In the genomic region with DNA sequence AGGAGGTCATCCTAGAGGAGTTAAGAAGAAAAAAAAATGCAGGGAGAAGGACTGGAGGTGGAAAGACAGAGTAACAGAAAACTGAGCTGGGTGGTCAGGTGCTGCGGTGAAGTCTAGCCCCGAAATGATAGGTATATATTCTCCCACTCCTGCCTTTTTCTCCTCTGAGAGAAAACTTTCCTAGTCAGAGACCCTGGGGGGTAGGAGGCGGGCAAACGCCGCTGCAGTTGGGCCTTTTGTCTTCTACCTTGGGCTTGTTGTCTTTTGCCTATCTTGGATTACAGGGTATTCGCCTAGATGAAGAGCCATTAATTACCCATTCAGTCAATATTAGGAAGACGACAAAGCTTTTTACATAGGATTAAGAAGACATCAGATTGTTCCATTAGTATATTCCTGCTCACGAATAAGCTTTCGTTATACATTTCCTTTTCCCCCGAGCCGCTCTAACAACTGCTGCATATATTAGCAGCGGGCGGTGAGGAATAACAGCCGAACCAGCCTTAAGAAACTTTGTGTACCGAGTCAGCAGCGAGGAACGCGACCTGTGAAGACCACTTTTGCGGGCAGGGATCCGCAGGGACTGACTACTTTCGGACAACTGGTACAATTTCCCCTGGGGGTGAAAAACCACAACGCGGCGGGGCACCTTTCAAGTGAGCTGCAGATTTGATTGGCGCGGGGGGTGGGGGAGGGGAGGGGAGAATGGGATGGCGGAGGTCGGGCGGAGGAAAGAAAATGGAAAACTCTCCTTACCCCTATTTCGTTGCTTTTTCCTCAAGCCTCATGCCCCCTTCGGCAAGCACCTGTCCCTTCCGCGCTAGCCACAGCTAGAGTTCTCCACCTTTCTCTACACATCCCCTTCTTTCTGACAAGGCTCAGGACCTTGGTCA, we compare ENCODE assay signal across 20 cellular contexts. TPM values are rescaled to one million over a fixed set of nuclear protein-coding genes. Genes with fewer than 3 reads are reported as not detected.
A peak's percentile ranks its signal among the peaks of the same experiment; 100 is the strongest.
DNase-seq lines count a peak whose midpoint lies in the region; ATAC-seq and TF ChIP-seq lines count a peak whose summit lies in the region.
"Had no signal": no experiment of that assay in that cellular context is flagged by ENCODE, and none has a peak within 500 bp of the region (broad histone marks: within the 10 kb centered on the region; RNA-seq: fewer than 3 reads in every experiment).

No MANE protein-coding gene starts in this region.

- H3K9me3 ChIP-seq in endodermal cell (ENCODE audit: control insufficient read depth, low read length) (no peaks in the 10 kb centered on the region), testis (no peaks in the 10 kb centered on the region), GM23248 (ENCODE audit: low read depth) (no peaks in the 10 kb centered on the region)
- H3K9me3 ChIP-seq: gastroesophageal sphincter had no signal

- in situ Hi-C loops in GM23248 (cut with MboI), result no loop called here

- H3K9ac ChIP-seq in endodermal cell (ENCODE audit: extremely low read depth, low read length, poor library complexity, severe bottlenecking) (no peak overlapping the region), mesendoderm (ENCODE audit: low read length) (peak overlapping the region; percentile 16), GM23248 (no peak overlapping the region)
- H3K9ac ChIP-seq: parathyroid adenoma had no signal

- no peak overlapping the region for H2BK120ac ChIP-seq in mesendoderm (ENCODE audit: low read depth, low read length)

- no peaks in the 10 kb centered on the region for H3K9me2 ChIP-seq in GM23248 (ENCODE audit: insufficient read depth)

- no peaks in the 10 kb centered on the region for H3K36me3 ChIP-seq in endodermal cell (ENCODE audit: control insufficient read depth, insufficient read depth, low read length)
- no peaks in the 10 kb centered on the region for H3K36me3 ChIP-seq in mesendoderm (ENCODE audit: control insufficient read depth, insufficient read depth, low read length)
- no peaks in the 10 kb centered on the region for H3K36me3 ChIP-seq in testis (ENCODE audit: low read depth, missing control alignments)
- H3K36me3 ChIP-seq in GM23248 (ENCODE audit: low read depth), result no peaks in the 10 kb centered on the region
- H3K36me3 ChIP-seq: gastroesophageal sphincter had no signal

- H3K4me3 Mint-ChIP-seq in activated naive CD8-positive, alpha-beta T cell, result peak overlapping the region; percentile 4
- H3K4me3 Mint-ChIP-seq in activated naive CD8-positive, alpha-beta T cell treated with anti-CD3 and anti-CD28 coated beads, Interleukin-2, amount 50 U/mL, for 24 hours, result no peak overlapping the region
- H3K4me3 Mint-ChIP-seq in endodermal cell (peak overlapping the region; percentile 56), chondrocyte (ENCODE audit: unreplicated experiment) (no peak overlapping the region)
- H3K4me3 Mint-ChIP-seq: activated CD4-positive, alpha-beta T cell treated with anti-CD3 and anti-CD28 coated beads for 36 hours; stimulated activated naive CD8-positive, alpha-beta T cell treated with anti-CD3 and anti-CD28 coated beads, Interleukin-15, amount 100 ng/mL, for 72 hours had no signal

- peaks cover 74% of the 10 kb centered on the region for H3K27me3 Mint-ChIP-seq in activated naive CD8-positive, alpha-beta T cell
- peaks cover 87% of the 10 kb centered on the region for H3K27me3 Mint-ChIP-seq in activated naive CD8-positive, alpha-beta T cell treated with anti-CD3 and anti-CD28 coated beads, Interleukin-2, amount 50 U/mL, for 24 hours
- H3K27me3 Mint-ChIP-seq in endodermal cell (ENCODE audit: insufficient read depth) (peaks cover 93% of the 10 kb centered on the region), chondrocyte (ENCODE audit: low read depth) (peaks cover 92% of the 10 kb centered on the region)

- H3K27me3 ChIP-seq in endodermal cell (ENCODE audit: control insufficient read depth, insufficient read depth, low read length, poor library complexity, severe bottlenecking) (peaks cover 80% of the 10 kb centered on the region), mesendoderm (ENCODE audit: insufficient read depth, low read length, poor library complexity) (peaks cover 35% of the 10 kb centered on the region), testis (no peaks in the 10 kb centered on the region), GM23248 (replicated peaks; ENCODE audit: insufficient read depth) (no peaks in the 10 kb centered on the region)

- no peak overlapping the region for H2BK15ac ChIP-seq in mesendoderm (replicated peaks; ENCODE audit: low read depth)

- H3K27ac ChIP-seq in endodermal cell (ENCODE audit: low read depth, low read length) (no peak overlapping the region), mesendoderm (ENCODE audit: low read depth, low read length) (no peak overlapping the region), testis (no peak overlapping the region), GM23248 (no peak overlapping the region)
- H3K27ac ChIP-seq: epithelial cell of prostate, gastroesophageal sphincter, parathyroid adenoma had no signal

- H4K8ac ChIP-seq in mesendoderm (ENCODE audit: low read depth, low read length), result no peak overlapping the region

- intact Hi-C loops in testis (cut with DNase I; ENCODE audit: low total_unique reads), result no loop called here

- H3K4ac ChIP-seq in mesendoderm (ENCODE audit: low read depth, low read length), result no peak overlapping the region

- H3K79me1 ChIP-seq in mesendoderm (ENCODE audit: low read length), result no peaks in the 10 kb centered on the region

- 0% methylated on average over 10 to 28 of the region's 33 CpGs for WGBS in endodermal cell (ENCODE audit: insufficient coverage in 1 of 2, insufficient read length in 1 of 2), 2 experiments
- WGBS in mesendoderm (ENCODE audit: extremely low coverage, insufficient coverage, low lambda C conversion rate), result no CpG with 5 or more reads among the region's 33 CpGs
- 4 to 8% methylated on average over 33 of the region's 33 CpGs for WGBS in testis, 2 donors
- WGBS in GM23248 (ENCODE audit: low coverage in 1 of 2, low lambda C conversion rate in 2 of 2, missing lambda C conversion rate in 2 of 2), 2 experiments, result 92 to 95% methylated on average over 26 to 33 of the region's 33 CpGs

- H3K79me2 ChIP-seq in mesendoderm (ENCODE audit: control insufficient read depth, insufficient read depth, low read length) (no peaks in the 10 kb centered on the region), GM23248 (ENCODE audit: insufficient read depth) (no peaks in the 10 kb centered on the region)
- H3K79me2 ChIP-seq: parathyroid adenoma had no signal

- H3K4me3 ChIP-seq in endodermal cell (ENCODE audit: low read length) (peak overlapping the region; percentile 80), mesendoderm (ENCODE audit: low read length) (no peak overlapping the region), testis (peak overlapping the region; percentile 22 to 52), GM23248 (no peak overlapping the region)
- H3K4me3 ChIP-seq: gastroesophageal sphincter had no signal

- no peak overlapping the region for H4K5ac ChIP-seq in mesendoderm (ENCODE audit: low read length)

- H4K20me1 ChIP-seq in GM23248 (ENCODE audit: insufficient read depth), result no peaks in the 10 kb centered on the region

- H3K27ac Mint-ChIP-seq in activated naive CD8-positive, alpha-beta T cell, result peak overlapping the region; percentile 25
- no peak overlapping the region for H3K27ac Mint-ChIP-seq in activated naive CD8-positive, alpha-beta T cell treated with anti-CD3 and anti-CD28 coated beads, Interleukin-2, amount 50 U/mL, for 24 hours
- H3K27ac Mint-ChIP-seq in endodermal cell (peak overlapping the region; percentile 15), chondrocyte (ENCODE audit: unreplicated experiment) (no peak overlapping the region)
- H3K27ac Mint-ChIP-seq: activated CD4-positive, alpha-beta T cell treated with anti-CD3 and anti-CD28 coated beads for 36 hours; stimulated activated naive CD8-positive, alpha-beta T cell treated with anti-CD3 and anti-CD28 coated beads, Interleukin-15, amount 100 ng/mL, for 72 hours had no signal

- H3K4me1 Mint-ChIP-seq in activated naive CD8-positive, alpha-beta T cell (ENCODE audit: low read depth), result peaks cover 32% of the 10 kb centered on the region
- peaks cover 18% of the 10 kb centered on the region for H3K4me1 Mint-ChIP-seq in activated naive CD8-positive, alpha-beta T cell treated with anti-CD3 and anti-CD28 coated beads, Interleukin-2, amount 50 U/mL, for 24 hours
- H3K4me1 Mint-ChIP-seq in endodermal cell (peaks cover 72% of the 10 kb centered on the region), chondrocyte (ENCODE audit: low read depth) (peaks cover 18% of the 10 kb centered on the region)

- peak overlapping the region; percentile 25 for H3K56ac ChIP-seq in mesendoderm (ENCODE audit: low read length)

- peak overlapping the region; percentile 1 for H3K18ac ChIP-seq in mesendoderm (ENCODE audit: low read length)

- no peak overlapping the region for H2BK5ac ChIP-seq in mesendoderm (ENCODE audit: low read length)

- ATAC-seq in activated naive CD8-positive, alpha-beta T cell treated with anti-CD3 and anti-CD28 coated beads, Interleukin-2, amount 50 U/mL, for 24 hours, result no peak
- ATAC-seq: activated CD4-positive, alpha-beta T cell treated with anti-CD3 and anti-CD28 coated beads for 36 hours; gastroesophageal sphincter; stimulated activated naive CD8-positive, alpha-beta T cell treated with anti-CD3 and anti-CD28 coated beads, Interleukin-15, amount 100 ng/mL, for 72 hours had no signal

- H3F3A ChIP-seq in GM23248 (ENCODE audit: insufficient read depth), result no peaks in the 10 kb centered on the region

- no peak overlapping the region for H3K23ac ChIP-seq in mesendoderm (ENCODE audit: low read length)

- H3K4me2 ChIP-seq in mesendoderm (ENCODE audit: low read length) (peak overlapping the region; percentile 35), GM23248 (ENCODE audit: unreplicated experiment) (no peak overlapping the region)

- H3K36me3 Mint-ChIP-seq in activated naive CD8-positive, alpha-beta T cell, result peaks cover 9% of the 10 kb centered on the region
- H3K36me3 Mint-ChIP-seq in activated naive CD8-positive, alpha-beta T cell treated with anti-CD3 and anti-CD28 coated beads, Interleukin-2, amount 50 U/mL, for 24 hours (ENCODE audit: low read depth), result peaks cover 7% of the 10 kb centered on the region
- H3K36me3 Mint-ChIP-seq in endodermal cell (ENCODE audit: low read depth) (no peaks in the 10 kb centered on the region), chondrocyte (ENCODE audit: low read depth) (peaks cover 10% of the 10 kb centered on the region)

- no peak overlapping the region for H2AK5ac ChIP-seq in mesendoderm (ENCODE audit: low read length)

- no peak for TF ChIP-seq POLR2A in testis (IDR thresholded peaks at IDR 0.05)

- H3K9me3 Mint-ChIP-seq in activated naive CD8-positive, alpha-beta T cell (ENCODE audit: low read depth), result peaks cover 14% of the 10 kb centered on the region
- peaks cover 24% of the 10 kb centered on the region for H3K9me3 Mint-ChIP-seq in activated naive CD8-positive, alpha-beta T cell treated with anti-CD3 and anti-CD28 coated beads, Interleukin-2, amount 50 U/mL, for 24 hours
- H3K9me3 Mint-ChIP-seq in endodermal cell, result no peaks in the 10 kb centered on the region
- no peaks in the 10 kb centered on the region for H3K9me3 Mint-ChIP-seq in chondrocyte (ENCODE audit: low read depth)

- peaks cover 16% of the 10 kb centered on the region for H3K4me1 ChIP-seq in endodermal cell (ENCODE audit: control insufficient read depth, insufficient read depth, low read length)
- peaks cover 32% of the 10 kb centered on the region for H3K4me1 ChIP-seq in mesendoderm (ENCODE audit: control insufficient read depth, low read depth, low read length)
- H3K4me1 ChIP-seq in testis, result no peaks in the 10 kb centered on the region
- H3K4me1 ChIP-seq in GM23248 (ENCODE audit: insufficient read depth), result no peaks in the 10 kb centered on the region
- H3K4me1 ChIP-seq: parathyroid adenoma had no signal

- TF ChIP-seq CTCF in endodermal cell (conservative IDR thresholded peaks at IDR 0.05) (no peak), testis (IDR thresholded peaks at IDR 0.05) (no peak), chondrocyte (IDR thresholded peaks at IDR 0.05) (no peak)

- no peak for DNase-seq in activated naive CD8-positive, alpha-beta T cell treated with anti-CD3 and anti-CD28 coated beads, Interleukin-2, amount 50 U/mL, for 24 hours
- DNase-seq in endodermal cell (peak; percentile 80), mesendoderm (peak; percentile 65), testis (no peak), ureter (ENCODE audit: low spot score) (no peak), GM23248 (no peak), chondrocyte (ENCODE audit: low spot score) (no peak)
- DNase-seq: activated CD4-positive, alpha-beta T cell treated with anti-CD3 and anti-CD28 coated beads for 36 hours; activated T-cell treated with anti-CD3 and anti-CD28 coated beads, Interleukin-2, amount 50 U/mL, for 48 hours; KBM-7; NCI-H1105; SHP77 treated with DMSO at 0.1 percent for 48 hours; stimulated activated CD4-positive, alpha-beta T cell treated with anti-CD3 and anti-CD28 coated beads, Interleukin-12 subunit alpha, Interleukin-12 subunit beta, amount 100 ng/mL, for 4 hours; stimulated activated naive CD8-positive, alpha-beta T cell treated with anti-CD3 and anti-CD28 coated beads, Interleukin-15, amount 100 ng/mL, for 72 hours; T1000 had no signal

- no peak overlapping the region for H2AFZ ChIP-seq in GM23248
- H2AFZ ChIP-seq: parathyroid adenoma had no signal

RNA-seq across cellular contexts. Expression of a gene that starts 5.7 kb away (rescaled TPM):
- total RNA-seq in endodermal cell (10 to 100 TPM; 28.8 to 32.7 TPM), testis (1 to 10 TPM in 1 of 2 donors, under 1 TPM in 1; 0.93 to 2.3 TPM), ureter (not detected), chondrocyte (0.64 to 1.0 TPM in 2 of 3 replicates, not detected in the other)
- 27.2 TPM for polyA plus RNA-seq in endodermal cell (2013, experiment 1 of 2)
- 34.7 TPM for polyA plus RNA-seq in endodermal cell (2013, experiment 2 of 2)
- 81.8 TPM for polyA plus RNA-seq in mesendoderm (2013, experiment 1 of 2)
- 77.4 TPM for polyA plus RNA-seq in mesendoderm (2013, experiment 2 of 2)
- polyA plus RNA-seq in testis (ENCODE audit: insufficient read depth, low read depth, low replicate concordance) (2.6 TPM), GM23248 (2016; fragmentation: Nextera tagmentation; extraction: Ambion mirVana) (5.6 and 5.8 TPM in 2 replicates)
- total RNA-seq in GM23248 (2014; rRNA removed; shearing (Covaris generic)), result 4.3 and 5.8 TPM in 2 replicates
- total RNA-seq: mononuclear cell had no signal

Comparison
In these comparisons a context has a peak if more than half of its experiments do, and no peak if none do; other contexts are left out.
1. H3K27ac Mint-ChIP-seq: peak in activated naive CD8-positive, alpha-beta T cell (single experiment) and endodermal cell (single experiment); none in activated naive CD8-positive, alpha-beta T cell treated with anti-CD3 and anti-CD28 coated beads, Interleukin-2, amount 50 U/mL, for 24 hours (single experiment) and chondrocyte (single experiment).
2. H3K4me3 Mint-ChIP-seq: peak in activated naive CD8-positive, alpha-beta T cell (single experiment) and endodermal cell (single experiment); none in activated naive CD8-positive, alpha-beta T cell treated with anti-CD3 and anti-CD28 coated beads, Interleukin-2, amount 50 U/mL, for 24 hours (single experiment) and chondrocyte (single experiment).
3. DNase-seq: peak in endodermal cell (single experiment) and mesendoderm (single experiment); none in activated naive CD8-positive, alpha-beta T cell treated with anti-CD3 and anti-CD28 coated beads, Interleukin-2, amount 50 U/mL, for 24 hours (single experiment), testis (single experiment), ureter (single experiment), GM23248 (single experiment) and chondrocyte (single experiment).
4. H3K4me3 ChIP-seq: peak in endodermal cell (single experiment) and testis (2 of 2); none in mesendoderm (single experiment) and GM23248 (single experiment).